Comparison of ENCODE assay signal across 9 cellular contexts in genomic region chr10:22022257-22023051, GRCh38. TPM values are rescaled to one million over a fixed set of nuclear protein-coding genes. Genes with fewer than 3 reads are reported as not detected.
DNase-seq lines count a peak whose midpoint lies in the region; ATAC-seq and TF ChIP-seq lines count a peak whose summit lies in the region.
"Had no signal": no experiment of that assay in that cellular context is flagged by ENCODE, and none has a peak within 500 bp of the region (broad histone marks: within the 10 kb centered on the region; RNA-seq: fewer than 3 reads in every experiment).

No MANE protein-coding gene starts in this region.

- H3K27ac Mint-ChIP-seq in activated T-cell treated with anti-CD3 and anti-CD28 coated beads, Interleukin-2, amount 50 U/mL, for 72 hours: peak overlapping the region; percentile 72

- peaks cover 21% of the 10 kb centered on the region for H3K4me1 Mint-ChIP-seq in activated T-cell treated with anti-CD3 and anti-CD28 coated beads, Interleukin-2, amount 50 U/mL, for 72 hours (ENCODE audit: low read depth)

- no peaks in the 10 kb centered on the region for H3K27me3 ChIP-seq in lung (ENCODE audit: control insufficient read depth, insufficient read depth)
- no peaks in the 10 kb centered on the region for H3K27me3 ChIP-seq in upper lobe of left lung

- 50 to 54% methylated on average over 8 of the region's 8 CpGs for WGBS in lung, 2 donors
- 49 to 53% methylated on average over 8 of the region's 8 CpGs for WGBS in upper lobe of left lung, 2 donors

- H3K4me1 ChIP-seq in lung (ENCODE audit: control insufficient read depth in 2 of 2, insufficient read depth in 2 of 2, low read length in 2 of 2) (peaks cover 2 to 8% of the 10 kb centered on the region in 2 donors), upper lobe of left lung (peaks cover 4 to 19% (median 14%) of the 10 kb centered on the region in 4 donors)

- H3K9me3 ChIP-seq in lung (ENCODE audit: control insufficient read depth in 2 of 2, insufficient read depth in 1 of 2, low read length in 1 of 2) (peaks cover 0 to 2% of the 10 kb centered on the region in 2 donors), upper lobe of left lung (no peaks in the 10 kb centered on the region)

- ATAC-seq in activated T-cell treated with anti-CD3 and anti-CD28 coated beads, Interleukin-2, amount 50 U/mL, for 72 hours (replicated peaks in 1 of 2): peak; percentile 88
- no peak for ATAC-seq in lung (ENCODE audit: insufficient read depth, low FRiP score)
- peak; percentile 36 to 67 for ATAC-seq in upper lobe of left lung (ENCODE audit: low FRiP score in 2 of 2)
- no peak for ATAC-seq in GM21360 (IDR thresholded peaks at IDR 0.05; ENCODE audit: unreplicated experiment)

- TF ChIP-seq POLR2A in upper lobe of left lung (IDR thresholded peaks at IDR 0.05): no peak

- no peaks in the 10 kb centered on the region for H3K27me3 Mint-ChIP-seq in activated T-cell treated with anti-CD3 and anti-CD28 coated beads, Interleukin-2, amount 50 U/mL, for 72 hours (ENCODE audit: low read depth)

- peaks cover 2 to 6% of the 10 kb centered on the region in 2 donors for H3K36me3 Mint-ChIP-seq in activated T-cell treated with anti-CD3 and anti-CD28 coated beads, Interleukin-2, amount 50 U/mL, for 72 hours (ENCODE audit: insufficient read depth in 2 of 2)

- no peak overlapping the region for H3K4me3 ChIP-seq in lung
- peak overlapping the region in 1 of 4 donors; percentile 3 for H3K4me3 ChIP-seq in upper lobe of left lung

- peak; percentile 47 for DNase-seq in NCI-H1694 treated with DMSO at 0.1 percent for 48 hours (lab: John Stamatoyannopoulos, UW)
- DNase-seq in NCI-H1694 (lab: John Stamatoyannopoulos, UW): no peak
- peak; percentile 22 to 54 for DNase-seq in activated T-cell treated with anti-CD3 and anti-CD28 coated beads, Interleukin-2, amount 50 U/mL, for 72 hours
- DNase-seq in lung (ENCODE audit: low spot score): peak; percentile 39
- peak in 1 of 2 donors; percentile 41 for DNase-seq in upper lobe of left lung
- no peak for DNase-seq in NCI-H187 treated with DMSO at 0.1 percent for 48 hours (lab: John Stamatoyannopoulos, UW)
- DNase-seq in SHP77 (lab: John Stamatoyannopoulos, UW): no peak
- DNase-seq: retina had no signal

- TF ChIP-seq CTCF in lung (IDR thresholded peaks at IDR 0.05; ENCODE audit: control extremely low read depth, extremely low read depth) (no peak), upper lobe of left lung (IDR thresholded peaks at IDR 0.05) (no peak)

- no peaks in the 10 kb centered on the region for H3K36me3 ChIP-seq in lung (ENCODE audit: control insufficient read depth in 2 of 2, insufficient read depth in 2 of 2, low read length in 2 of 2)
- H3K36me3 ChIP-seq in upper lobe of left lung: no peaks in the 10 kb centered on the region

- peaks cover 2 to 7% of the 10 kb centered on the region in 2 donors for H3K9me3 Mint-ChIP-seq in activated T-cell treated with anti-CD3 and anti-CD28 coated beads, Interleukin-2, amount 50 U/mL, for 72 hours

- H3K27ac ChIP-seq in lung (ENCODE audit: low read depth in 1 of 2, low read length in 1 of 2): no peak overlapping the region
- H3K27ac ChIP-seq in upper lobe of left lung: peak overlapping the region; percentile 28 to 66 (median 42)

- TF ChIP-seq EP300 in upper lobe of left lung (IDR thresholded peaks at IDR 0.05): peak in 1 of 4 donors; percentile 47

- peak overlapping the region; percentile 35 to 68 for H3K4me3 Mint-ChIP-seq in activated T-cell treated with anti-CD3 and anti-CD28 coated beads, Interleukin-2, amount 50 U/mL, for 72 hours

RNA-seq across cellular contexts. Expression of gene DNAJC1, which starts 18.9 kb away (rescaled TPM):
- 10 to 100 TPM; 40.6 to 42.4 TPM for total RNA-seq in activated T-cell treated with anti-CD3 and anti-CD28 coated beads, Interleukin-2, amount 50 U/mL, for 72 hours
- total RNA-seq in lung: 10 to 100 TPM; 36.2 to 38.2 TPM
- polyA plus RNA-seq in lung: 10 to 100 TPM; 31.0 to 34.9 TPM
- 100 to 1,000 TPM in 1 of 6 donors, 10 to 100 TPM in 5; 30.8 to 106 (median 74.1) TPM for total RNA-seq in upper lobe of left lung

Comparison
In these comparisons a context has a peak if more than half of its experiments do, and no peak if none do; other contexts are left out.
1. DNase-seq: peak in NCI-H1694 treated with DMSO at 0.1 percent for 48 hours (single experiment), activated T-cell treated with anti-CD3 and anti-CD28 coated beads, Interleukin-2, amount 50 U/mL, for 72 hours (2 of 2) and lung (single experiment); none in NCI-H1694 (single experiment), NCI-H187 treated with DMSO at 0.1 percent for 48 hours (single experiment) and SHP77 (0 of 2).
2. ATAC-seq: peak in activated T-cell treated with anti-CD3 and anti-CD28 coated beads, Interleukin-2, amount 50 U/mL, for 72 hours (2 of 2) and upper lobe of left lung (2 of 2); none in lung (single experiment) and GM21360 (single experiment).
3. H3K27ac ChIP-seq: peak in upper lobe of left lung (4 of 4); none in lung (0 of 2).